ENCODE assay signal across 21 cellular contexts in genomic region chr12:106174876-106175275, GRCh38. TPM values are rescaled to one million over a fixed set of nuclear protein-coding genes. Genes with fewer than 3 reads are reported as not detected.
"Had no signal": no experiment of that assay in that cellular context is flagged by ENCODE, and none has a peak within 500 bp of the region (broad histone marks: within the 10 kb centered on the region; RNA-seq: fewer than 3 reads in every experiment).

No MANE protein-coding gene starts in this region.

- H3K27ac Mint-ChIP-seq: activated CD4-positive, alpha-beta T cell treated with anti-CD3 and anti-CD28 coated beads, Interleukin-2, amount 10 ng/mL, durations not matched to agents 7 days and 5 days; activated CD8-positive, alpha-beta T cell treated with anti-CD3 and anti-CD28 coated beads, Interleukin-2, amount 10 ng/mL, durations not matched to agents 7 days and 5 days; activated naive CD4-positive, alpha-beta T cell treated with anti-CD3 and anti-CD28 coated beads for 36 hours; activated naive CD8-positive, alpha-beta T cell treated with anti-CD3 and anti-CD28 coated beads, Interleukin-2, amount 50 U/mL, for 24 hours; dendritic cell treated with granulocyte-macrophage colony-stimulating factor and Interleukin-4, amounts not matched to agents 40 ng/mL and 50 ng/mL, for 4 days; immature natural killer cell; naive thymus-derived CD4-positive, alpha-beta T cell; neural progenitor cell; stimulated activated naive B cell treated with anti-CD40 and anti-IgM and Interleukin-4, amounts not matched to agents 10 μg/mL and 1 μg/mL and 100 μg/mL, for 72 hours had no signal

- ATAC-seq: activated CD4-positive, CD25-positive, alpha-beta regulatory T cell treated with anti-CD3 and anti-CD28 coated beads, Interleukin-2, amount 50 U/mL, for 24 hours; activated CD8-positive, alpha-beta T cell treated with anti-CD3 and anti-CD28 coated beads, Interleukin-2, amount 10 ng/mL, durations not matched to agents 7 days and 5 days; activated naive CD8-positive, alpha-beta T cell treated with anti-CD3 and anti-CD28 coated beads, Interleukin-2, amount 50 U/mL, for 24 hours; activated T-cell treated with anti-CD3 and anti-CD28 coated beads, Interleukin-2, amount 50 U/mL, for 4 hours; left ventricle myocardium superior; mucosa of descending colon; naive thymus-derived CD4-positive, alpha-beta T cell; stimulated activated naive B cell treated with anti-CD40 and anti-IgM and Interleukin-4, amounts not matched to agents 10 μg/mL and 1 μg/mL and 100 μg/mL, for 72 hours; upper lobe of right lung had no signal

- H3K27ac ChIP-seq: ascending aorta, esophagus squamous epithelium, neural progenitor cell, ovary, sigmoid colon, upper lobe of right lung had no signal

- H2AFZ ChIP-seq: neural progenitor cell had no signal

- DNase-seq: activated CD4-positive, alpha-beta T cell treated with anti-CD3 and anti-CD28 coated beads, Interleukin-2, amount 10 ng/mL, durations not matched to agents 7 days and 5 days; activated CD8-positive, alpha-beta T cell treated with anti-CD3 and anti-CD28 coated beads, Interleukin-2, amount 10 ng/mL, durations not matched to agents 7 days and 5 days; activated naive CD4-positive, alpha-beta T cell treated with anti-CD3 and anti-CD28 coated beads for 36 hours; activated naive CD8-positive, alpha-beta T cell treated with anti-CD3 and anti-CD28 coated beads, Interleukin-2, amount 50 U/mL, for 24 hours; activated T-cell treated with anti-CD3 and anti-CD28 coated beads, Interleukin-2, amount 50 U/mL, for 4 hours; effector memory CD4-positive, alpha-beta T cell; esophagus squamous epithelium; immature natural killer cell; left ventricle myocardium superior; mucosa of descending colon; naive thymus-derived CD4-positive, alpha-beta T cell; ovary; sigmoid colon; stimulated activated CD4-positive, alpha-beta T cell treated with anti-CD3 and anti-CD28 coated beads, Interleukin-4, amount 100 ng/mL, for 4 hours; stimulated activated naive B cell treated with anti-CD40 and anti-IgM and Interleukin-4, amounts not matched to agents 10 μg/mL and 1 μg/mL and 100 μg/mL, for 72 hours; T1000; upper lobe of right lung had no signal

- H3K4me1 Mint-ChIP-seq: activated CD4-positive, alpha-beta T cell treated with anti-CD3 and anti-CD28 coated beads, Interleukin-2, amount 10 ng/mL, durations not matched to agents 7 days and 5 days; immature natural killer cell; stimulated activated naive B cell treated with anti-CD40 and anti-IgM and Interleukin-4, amounts not matched to agents 10 μg/mL and 1 μg/mL and 100 μg/mL, for 72 hours had no signal

- H3K9me3 ChIP-seq: ascending aorta, esophagus squamous epithelium, mucosa of descending colon, ovary, sigmoid colon, upper lobe of right lung had no signal

- H3K4me2 ChIP-seq: neural progenitor cell had no signal

- H3K9me3 Mint-ChIP-seq: activated CD4-positive, alpha-beta T cell treated with anti-CD3 and anti-CD28 coated beads, Interleukin-2, amount 10 ng/mL, durations not matched to agents 7 days and 5 days; activated naive CD4-positive, alpha-beta T cell treated with anti-CD3 and anti-CD28 coated beads for 36 hours; activated naive CD8-positive, alpha-beta T cell treated with anti-CD3 and anti-CD28 coated beads, Interleukin-2, amount 50 U/mL, for 24 hours; activated T-cell treated with anti-CD3 and anti-CD28 coated beads, Interleukin-2, amount 50 U/mL, for 4 hours; dendritic cell treated with granulocyte-macrophage colony-stimulating factor and Interleukin-4, amounts not matched to agents 40 ng/mL and 50 ng/mL, for 4 days; immature natural killer cell; naive thymus-derived CD4-positive, alpha-beta T cell; neural progenitor cell; stimulated activated naive B cell treated with anti-CD40 and anti-IgM and Interleukin-4, amounts not matched to agents 10 μg/mL and 1 μg/mL and 100 μg/mL, for 72 hours had no signal

- H3K4me3 ChIP-seq: ascending aorta, esophagus squamous epithelium, mucosa of descending colon, neural progenitor cell, ovary, sigmoid colon, upper lobe of right lung had no signal

- H3K4me3 Mint-ChIP-seq: activated CD4-positive, alpha-beta T cell treated with anti-CD3 and anti-CD28 coated beads, Interleukin-2, amount 10 ng/mL, durations not matched to agents 7 days and 5 days; activated CD8-positive, alpha-beta T cell treated with anti-CD3 and anti-CD28 coated beads, Interleukin-2, amount 10 ng/mL, durations not matched to agents 7 days and 5 days; activated naive CD4-positive, alpha-beta T cell treated with anti-CD3 and anti-CD28 coated beads for 36 hours; activated naive CD8-positive, alpha-beta T cell treated with anti-CD3 and anti-CD28 coated beads, Interleukin-2, amount 50 U/mL, for 24 hours; activated T-cell treated with anti-CD3 and anti-CD28 coated beads, Interleukin-2, amount 50 U/mL, for 4 hours; dendritic cell treated with granulocyte-macrophage colony-stimulating factor and Interleukin-4, amounts not matched to agents 40 ng/mL and 50 ng/mL, for 4 days; immature natural killer cell; naive thymus-derived CD4-positive, alpha-beta T cell; neural progenitor cell; stimulated activated naive B cell treated with anti-CD40 and anti-IgM and Interleukin-4, amounts not matched to agents 10 μg/mL and 1 μg/mL and 100 μg/mL, for 72 hours had no signal

- H3K36me3 Mint-ChIP-seq: immature natural killer cell; naive thymus-derived CD4-positive, alpha-beta T cell; neural progenitor cell; stimulated activated naive B cell treated with anti-CD40 and anti-IgM and Interleukin-4, amounts not matched to agents 10 μg/mL and 1 μg/mL and 100 μg/mL, for 72 hours had no signal

- H3K27me3 ChIP-seq: ascending aorta, neural progenitor cell, ovary, sigmoid colon, upper lobe of right lung had no signal

- H3K4me1 ChIP-seq: ascending aorta, upper lobe of right lung had no signal

- H3K9ac ChIP-seq: neural progenitor cell had no signal

- H3K36me3 ChIP-seq: ascending aorta, esophagus squamous epithelium, neural progenitor cell, ovary, sigmoid colon, upper lobe of right lung had no signal

RNA-seq across cellular contexts. Expression of gene NUAK1, which starts 36.1 kb away (rescaled TPM):
- total RNA-seq: activated CD4-positive, alpha-beta T cell treated with anti-CD3 and anti-CD28 coated beads, Interleukin-2, amount 10 ng/mL, durations not matched to agents 7 days and 5 days; activated CD8-positive, alpha-beta T cell treated with anti-CD3 and anti-CD28 coated beads, Interleukin-2, amount 10 ng/mL, durations not matched to agents 7 days and 5 days; activated naive CD4-positive, alpha-beta T cell treated with anti-CD3 and anti-CD28 coated beads for 36 hours had no signal
